In the genomic region with DNA sequence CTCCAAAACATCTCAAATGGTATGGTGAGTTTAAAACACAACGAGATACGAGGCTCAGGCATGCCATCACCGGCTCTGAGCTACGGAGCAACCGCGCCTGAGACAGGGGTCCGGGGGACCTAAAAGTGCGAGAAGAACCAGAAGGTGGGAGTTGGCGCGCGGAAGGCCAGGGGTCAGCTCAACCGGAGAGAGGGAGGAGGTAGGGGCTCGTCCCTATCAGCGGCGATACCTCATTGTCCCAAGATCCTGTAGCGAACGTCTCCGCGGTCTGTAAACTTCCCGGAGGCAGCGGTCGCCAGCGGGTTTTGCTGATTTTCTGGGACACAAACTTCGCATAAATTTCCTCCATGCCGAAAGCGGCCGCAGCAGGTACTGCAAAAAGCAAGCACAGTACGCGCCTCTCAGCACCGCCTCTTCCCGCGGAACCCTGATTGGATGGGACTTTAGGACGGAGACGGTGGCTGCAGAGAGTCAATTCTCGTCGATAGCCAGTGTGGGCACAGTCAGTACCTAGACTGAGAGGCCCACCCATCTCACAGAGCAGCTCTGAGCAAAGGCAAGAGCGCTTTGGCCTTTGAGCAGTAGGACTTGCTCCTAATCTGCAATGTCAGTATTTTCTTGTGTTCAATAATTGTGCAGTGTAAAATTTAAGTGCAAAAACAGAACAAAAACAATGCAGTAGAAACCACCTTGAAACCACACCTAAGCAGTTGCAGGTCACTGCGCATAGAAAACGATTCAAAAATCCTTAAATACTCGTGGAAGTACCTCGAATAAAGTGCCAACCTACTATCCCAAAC, we compare ENCODE assay signal across 1 cellular context.
A peak's percentile ranks its signal among the peaks of the same experiment; 100 is the strongest.
TF ChIP-seq lines count a peak whose summit lies in the region.

A gene with protein sequence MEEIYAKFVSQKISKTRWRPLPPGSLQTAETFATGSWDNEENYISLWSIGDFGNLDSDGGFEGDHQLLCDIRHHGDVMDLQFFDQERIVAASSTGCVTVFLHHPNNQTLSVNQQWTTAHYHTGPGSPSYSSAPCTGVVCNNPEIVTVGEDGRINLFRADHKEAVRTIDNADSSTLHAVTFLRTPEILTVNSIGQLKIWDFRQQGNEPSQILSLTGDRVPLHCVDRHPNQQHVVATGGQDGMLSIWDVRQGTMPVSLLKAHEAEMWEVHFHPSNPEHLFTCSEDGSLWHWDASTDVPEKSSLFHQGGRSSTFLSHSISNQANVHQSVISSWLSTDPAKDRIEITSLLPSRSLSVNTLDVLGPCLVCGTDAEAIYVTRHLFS (minus strand): TSS at position 383 of the 800 bp plus-strand sequence. CDS start 34 bp downstream, at position 349.

TF ChIP-seq in K562, 482 proteins besides CTCF, POLR2A, EP300 and RAD21 (continued from another document and continues in another):
- TF ChIP-seq, protein P1, sequence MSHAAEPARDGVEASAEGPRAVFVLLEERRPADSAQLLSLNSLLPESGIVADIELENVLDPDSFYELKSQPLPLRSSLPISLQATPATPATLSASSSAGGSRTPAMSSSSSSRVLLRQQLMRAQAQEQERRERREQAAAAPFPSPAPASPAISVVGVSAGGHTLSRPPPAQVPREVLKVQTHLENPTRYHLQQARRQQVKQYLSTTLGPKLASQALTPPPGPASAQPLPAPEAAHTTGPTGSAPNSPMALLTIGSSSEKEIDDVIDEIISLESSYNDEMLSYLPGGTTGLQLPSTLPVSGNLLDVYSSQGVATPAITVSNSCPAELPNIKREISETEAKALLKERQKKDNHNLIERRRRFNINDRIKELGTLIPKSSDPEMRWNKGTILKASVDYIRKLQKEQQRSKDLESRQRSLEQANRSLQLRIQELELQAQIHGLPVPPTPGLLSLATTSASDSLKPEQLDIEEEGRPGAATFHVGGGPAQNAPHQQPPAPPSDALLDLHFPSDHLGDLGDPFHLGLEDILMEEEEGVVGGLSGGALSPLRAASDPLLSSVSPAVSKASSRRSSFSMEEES (CRISPR knock-in tag; IDR thresholded peaks at IDR 0.05) = no peak
- TF ChIP-seq ZNF507 (tag; conservative IDR thresholded peaks at IDR 0.05) (no peak), ASH1L (IDR thresholded peaks at IDR 0.05; ENCODE audit: borderline replicate concordance, low read depth, partially characterized antibody) (no peak), HDAC8 (tag; IDR thresholded peaks at IDR 0.05) (no peak), GABPA (tag; conservative IDR thresholded peaks at IDR 0.05; ENCODE audit: low read depth) (peak; percentile 57), ZFPM2 (CRISPR knock-in tag; IDR thresholded peaks at IDR 0.05) (no peak), DDX20 (tag; IDR thresholded peaks at IDR 0.05; ENCODE audit: low read depth) (no peak), TCFL5 (CRISPR knock-in tag; conservative IDR thresholded peaks at IDR 0.05) (no peak), ZNF311 (CRISPR knock-in tag; IDR thresholded peaks at IDR 0.05) (no peak), FUS (optimal IDR thresholded peaks at IDR 0.05; ENCODE audit: low read depth, low read length) (no peak), ZNF121 (CRISPR knock-in tag; conservative IDR thresholded peaks at IDR 0.05) (no peak), ZZZ3 (IDR thresholded peaks at IDR 0.05) (peak; percentile 69), TFAM (CRISPR knock-in tag; conservative IDR thresholded peaks at IDR 0.05) (no peak), FOXA1 (IDR thresholded peaks at IDR 0.05; ENCODE audit: borderline replicate concordance) (no peak), MCM7 (IDR thresholded peaks at IDR 0.05) (no peak), CCAR2 (IDR thresholded peaks at IDR 0.05; ENCODE audit: low read depth, low read length) (no peak), PHB (CRISPR knock-in tag; IDR thresholded peaks at IDR 0.05) (no peak), MBD2 (IDR thresholded peaks at IDR 0.05; ENCODE audit: borderline replicate concordance, low read depth) (peak; percentile 66), POLR3G (IDR thresholded peaks at IDR 0.05; ENCODE audit: extremely low read depth, insufficient read length, insufficient replicate concordance) (no peak), HLTF (IDR thresholded peaks at IDR 0.05) (no peak), ARHGAP35 (IDR thresholded peaks at IDR 0.05; ENCODE audit: partially characterized antibody) (no peak), NR1H2 (CRISPR knock-in tag; IDR thresholded peaks at IDR 0.05) (no peak), ZSCAN32 (CRISPR knock-in tag; IDR thresholded peaks at IDR 0.05) (no peak), ZNF197 (CRISPR knock-in tag; IDR thresholded peaks at IDR 0.05; ENCODE audit: low read depth) (no peak), LEF1 (IDR thresholded peaks at IDR 0.05) (no peak), MECOM (CRISPR knock-in tag; IDR thresholded peaks at IDR 0.05) (no peak), ZNF165 (CRISPR knock-in tag; IDR thresholded peaks at IDR 0.05; ENCODE audit: borderline replicate concordance) (no peak), YY1 (IDR thresholded peaks at IDR 0.05; ENCODE audit: borderline replicate concordance in 1 of 3, control insufficient read depth in 1 of 3, extremely low read depth in 1 of 3, insufficient read depth in 3 of 3, insufficient read length in 1 of 3, insufficient replicate concordance in 2 of 3, low read depth in 1 of 3, low read length in 2 of 3) (peak in 2 of 3 experiments; percentile 66 to 79), ZNF324 (CRISPR knock-in tag; IDR thresholded peaks at IDR 0.05) (no peak), HOXB6 (CRISPR knock-in tag; IDR thresholded peaks at IDR 0.05; ENCODE audit: borderline replicate concordance) (no peak), CBX3 (IDR thresholded peaks at IDR 0.05; ENCODE audit: borderline replicate concordance in 1 of 2, low read length in 2 of 2) (peak in 1 of 2 experiments; percentile 91; a peak in 1 of 3 replicates), MTA1 (IDR thresholded peaks at IDR 0.05; ENCODE audit: borderline replicate concordance) (0 out of 2 replicates have a peak, but pooled peaks have one; percentile 30), SETDB1 (IDR thresholded peaks at IDR 0.05; ENCODE audit: low read length) (no peak), POLR2G (IDR thresholded peaks at IDR 0.05; ENCODE audit: low read depth, low read length) (peak; percentile 84), ZNF561 (CRISPR knock-in tag; conservative IDR thresholded peaks at IDR 0.05) (no peak), DIDO1 (tag; IDR thresholded peaks at IDR 0.05; ENCODE audit: low read depth) (peak; percentile 73), HDAC3 (IDR thresholded peaks at IDR 0.05; ENCODE audit: borderline replicate concordance, partially characterized antibody) (no peak), PHF20 (IDR thresholded peaks at IDR 0.05; ENCODE audit: partially characterized antibody) (peak; percentile 78), SP1 (CRISPR knock-in tag; IDR thresholded peaks at IDR 0.05) (peak; percentile 66; the same call in 1 of the 2 replicates), ILF3 (IDR thresholded peaks at IDR 0.05; ENCODE audit: borderline replicate concordance) (no peak), ZKSCAN1 (IDR thresholded peaks at IDR 0.05; ENCODE audit: low read depth, low read length) (no peak; the same call in 1 of the 2 replicates), RHOXF2B (CRISPR knock-in tag; conservative IDR thresholded peaks at IDR 0.05) (no peak), MAFF (IDR thresholded peaks at IDR 0.05; ENCODE audit: low read length) (no peak; the same call in 1 of the 2 replicates), PTRF (tag; IDR thresholded peaks at IDR 0.05) (no peak)
- TF ChIP-seq, protein P2, sequence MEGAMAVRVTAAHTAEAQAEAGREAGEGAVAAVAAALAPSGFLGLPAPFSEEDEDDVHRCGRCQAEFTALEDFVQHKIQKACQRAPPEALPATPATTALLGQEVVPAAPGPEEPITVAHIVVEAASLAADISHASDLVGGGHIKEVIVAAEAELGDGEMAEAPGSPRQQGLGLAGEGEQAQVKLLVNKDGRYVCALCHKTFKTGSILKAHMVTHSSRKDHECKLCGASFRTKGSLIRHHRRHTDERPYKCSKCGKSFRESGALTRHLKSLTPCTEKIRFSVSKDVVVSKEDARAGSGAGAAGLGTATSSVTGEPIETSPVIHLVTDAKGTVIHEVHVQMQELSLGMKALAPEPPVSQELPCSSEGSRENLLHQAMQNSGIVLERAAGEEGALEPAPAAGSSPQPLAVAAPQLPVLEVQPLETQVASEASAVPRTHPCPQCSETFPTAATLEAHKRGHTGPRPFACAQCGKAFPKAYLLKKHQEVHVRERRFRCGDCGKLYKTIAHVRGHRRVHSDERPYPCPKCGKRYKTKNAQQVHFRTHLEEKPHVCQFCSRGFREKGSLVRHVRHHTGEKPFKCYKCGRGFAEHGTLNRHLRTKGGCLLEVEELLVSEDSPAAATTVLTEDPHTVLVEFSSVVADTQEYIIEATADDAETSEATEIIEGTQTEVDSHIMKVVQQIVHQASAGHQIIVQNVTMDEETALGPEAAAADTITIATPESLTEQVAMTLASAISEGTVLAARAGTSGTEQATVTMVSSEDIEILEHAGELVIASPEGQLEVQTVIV (CRISPR knock-in tag; IDR thresholded peaks at IDR 0.05; ENCODE audit: borderline replicate concordance) = no peak
- TF ChIP-seq, protein P3, sequence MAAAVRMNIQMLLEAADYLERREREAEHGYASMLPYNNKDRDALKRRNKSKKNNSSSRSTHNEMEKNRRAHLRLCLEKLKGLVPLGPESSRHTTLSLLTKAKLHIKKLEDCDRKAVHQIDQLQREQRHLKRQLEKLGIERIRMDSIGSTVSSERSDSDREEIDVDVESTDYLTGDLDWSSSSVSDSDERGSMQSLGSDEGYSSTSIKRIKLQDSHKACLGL (CRISPR knock-in tag; IDR thresholded peaks at IDR 0.05; ENCODE audit: borderline replicate concordance, poor library complexity, severe bottlenecking) = no peak
- TF ChIP-seq, protein P4, sequence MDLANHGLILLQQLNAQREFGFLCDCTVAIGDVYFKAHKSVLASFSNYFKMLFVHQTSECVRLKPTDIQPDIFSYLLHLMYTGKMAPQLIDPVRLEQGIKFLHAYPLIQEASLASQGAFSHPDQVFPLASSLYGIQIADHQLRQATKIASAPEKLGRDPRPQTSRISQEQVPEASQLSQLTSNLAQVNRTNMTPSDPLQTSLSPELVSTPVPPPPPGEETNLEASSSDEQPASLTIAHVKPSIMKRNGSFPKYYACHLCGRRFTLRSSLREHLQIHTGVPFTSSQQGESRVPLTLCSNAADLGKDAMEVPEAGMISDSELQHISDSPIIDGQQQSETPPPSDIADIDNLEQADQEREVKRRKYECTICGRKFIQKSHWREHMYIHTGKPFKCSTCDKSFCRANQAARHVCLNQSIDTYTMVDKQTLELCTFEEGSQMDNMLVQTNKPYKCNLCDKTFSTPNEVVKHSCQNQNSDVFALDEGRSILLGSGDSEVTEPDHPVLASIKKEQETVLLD (IDR thresholded peaks at IDR 0.05) = no peak; the same call in 1 of the 2 replicates
- TF ChIP-seq, protein P5, sequence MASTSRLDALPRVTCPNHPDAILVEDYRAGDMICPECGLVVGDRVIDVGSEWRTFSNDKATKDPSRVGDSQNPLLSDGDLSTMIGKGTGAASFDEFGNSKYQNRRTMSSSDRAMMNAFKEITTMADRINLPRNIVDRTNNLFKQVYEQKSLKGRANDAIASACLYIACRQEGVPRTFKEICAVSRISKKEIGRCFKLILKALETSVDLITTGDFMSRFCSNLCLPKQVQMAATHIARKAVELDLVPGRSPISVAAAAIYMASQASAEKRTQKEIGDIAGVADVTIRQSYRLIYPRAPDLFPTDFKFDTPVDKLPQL (IDR thresholded peaks at IDR 0.05; ENCODE audit: extremely low read depth, insufficient read length) = no peak
- TF ChIP-seq, protein P6, sequence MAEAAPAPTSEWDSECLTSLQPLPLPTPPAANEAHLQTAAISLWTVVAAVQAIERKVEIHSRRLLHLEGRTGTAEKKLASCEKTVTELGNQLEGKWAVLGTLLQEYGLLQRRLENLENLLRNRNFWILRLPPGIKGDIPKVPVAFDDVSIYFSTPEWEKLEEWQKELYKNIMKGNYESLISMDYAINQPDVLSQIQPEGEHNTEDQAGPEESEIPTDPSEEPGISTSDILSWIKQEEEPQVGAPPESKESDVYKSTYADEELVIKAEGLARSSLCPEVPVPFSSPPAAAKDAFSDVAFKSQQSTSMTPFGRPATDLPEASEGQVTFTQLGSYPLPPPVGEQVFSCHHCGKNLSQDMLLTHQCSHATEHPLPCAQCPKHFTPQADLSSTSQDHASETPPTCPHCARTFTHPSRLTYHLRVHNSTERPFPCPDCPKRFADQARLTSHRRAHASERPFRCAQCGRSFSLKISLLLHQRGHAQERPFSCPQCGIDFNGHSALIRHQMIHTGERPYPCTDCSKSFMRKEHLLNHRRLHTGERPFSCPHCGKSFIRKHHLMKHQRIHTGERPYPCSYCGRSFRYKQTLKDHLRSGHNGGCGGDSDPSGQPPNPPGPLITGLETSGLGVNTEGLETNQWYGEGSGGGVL (CRISPR knock-in tag; IDR thresholded peaks at IDR 0.05) = no peak
- TF ChIP-seq, protein P7, sequence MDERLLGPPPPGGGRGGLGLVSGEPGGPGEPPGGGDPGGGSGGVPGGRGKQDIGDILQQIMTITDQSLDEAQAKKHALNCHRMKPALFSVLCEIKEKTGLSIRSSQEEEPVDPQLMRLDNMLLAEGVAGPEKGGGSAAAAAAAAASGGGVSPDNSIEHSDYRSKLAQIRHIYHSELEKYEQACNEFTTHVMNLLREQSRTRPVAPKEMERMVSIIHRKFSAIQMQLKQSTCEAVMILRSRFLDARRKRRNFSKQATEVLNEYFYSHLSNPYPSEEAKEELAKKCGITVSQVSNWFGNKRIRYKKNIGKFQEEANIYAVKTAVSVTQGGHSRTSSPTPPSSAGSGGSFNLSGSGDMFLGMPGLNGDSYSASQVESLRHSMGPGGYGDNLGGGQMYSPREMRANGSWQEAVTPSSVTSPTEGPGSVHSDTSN (CRISPR knock-in tag; IDR thresholded peaks at IDR 0.05; ENCODE audit: low read depth) = no peak
- TF ChIP-seq, protein P7 (tag; conservative IDR thresholded peaks at IDR 0.05; ENCODE audit: low read depth) = no peak
- TF ChIP-seq, protein P8, sequence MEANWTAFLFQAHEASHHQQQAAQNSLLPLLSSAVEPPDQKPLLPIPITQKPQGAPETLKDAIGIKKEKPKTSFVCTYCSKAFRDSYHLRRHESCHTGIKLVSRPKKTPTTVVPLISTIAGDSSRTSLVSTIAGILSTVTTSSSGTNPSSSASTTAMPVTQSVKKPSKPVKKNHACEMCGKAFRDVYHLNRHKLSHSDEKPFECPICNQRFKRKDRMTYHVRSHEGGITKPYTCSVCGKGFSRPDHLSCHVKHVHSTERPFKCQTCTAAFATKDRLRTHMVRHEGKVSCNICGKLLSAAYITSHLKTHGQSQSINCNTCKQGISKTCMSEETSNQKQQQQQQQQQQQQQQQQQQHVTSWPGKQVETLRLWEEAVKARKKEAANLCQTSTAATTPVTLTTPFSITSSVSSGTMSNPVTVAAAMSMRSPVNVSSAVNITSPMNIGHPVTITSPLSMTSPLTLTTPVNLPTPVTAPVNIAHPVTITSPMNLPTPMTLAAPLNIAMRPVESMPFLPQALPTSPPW (CRISPR knock-in tag; IDR thresholded peaks at IDR 0.05) = no peak
